Comparison of ENCODE assay signal across 1 cellular context in genomic region chr12:111396726-111397445, GRCh38.
TF ChIP-seq lines count a peak whose summit lies in the region.

No MANE protein-coding gene starts in this region.

TF ChIP-seq in SK-N-SH treated with all-trans-retinoic acid at 6 μM for 48 hours, 23 proteins besides CTCF, POLR2A, EP300 and RAD21 (continued from another document):
- TF ChIP-seq TSHZ2 (CRISPR knock-in tag; IDR thresholded peaks at IDR 0.05): peak; percentile 71
